24 cellular contexts compared by ENCODE assay signal in genomic region chr5:115181757-115182156, GRCh38.
"Had no signal": no experiment of that assay in that cellular context is flagged by ENCODE, and none has a peak within 500 bp of the region (broad histone marks: within the 10 kb centered on the region; RNA-seq: fewer than 3 reads in every experiment).

No MANE protein-coding gene starts in this region.

- H3K4me3 Mint-ChIP-seq: dendritic cell treated with granulocyte-macrophage colony-stimulating factor and Interleukin-4, amounts not matched to agents 40 ng/mL and 50 ng/mL, for 4 days; natural killer cell treated with Interleukin-12 subunit alpha and Interleukin-12 subunit beta and Interleukin-15 and Interleukin-18, amount 100 ng/mL, for 72 hours; stimulated activated memory B cell treated with anti-CD40 and anti-IgM and Interleukin-4, amounts not matched to agents 10 μg/mL and 1 μg/mL and 100 μg/mL, for 72 hours had no signal

- H3K27ac ChIP-seq: colonic mucosa, esophagus squamous epithelium, lower lobe of right lung, ovary, psoas muscle, sigmoid colon, testis, tibial artery, upper lobe of left lung had no signal

- H3K9me3 Mint-ChIP-seq: dendritic cell treated with granulocyte-macrophage colony-stimulating factor and Interleukin-4, amounts not matched to agents 40 ng/mL and 50 ng/mL, for 4 days; natural killer cell treated with Interleukin-12 subunit alpha and Interleukin-12 subunit beta and Interleukin-15 and Interleukin-18, amount 100 ng/mL, for 72 hours had no signal

- H3K36me3 Mint-ChIP-seq: stimulated activated memory B cell treated with anti-CD40 and anti-IgM and Interleukin-4, amounts not matched to agents 10 μg/mL and 1 μg/mL and 100 μg/mL, for 72 hours had no signal

- ATAC-seq: left ventricle myocardium superior; lower lobe of right lung; natural killer cell treated with Interleukin-12 subunit alpha and Interleukin-12 subunit beta and Interleukin-15 and Interleukin-18, amount 100 ng/mL, for 72 hours; psoas muscle; right cardiac atrium; stimulated activated memory B cell treated with anti-CD40 and anti-IgM and Interleukin-4, amounts not matched to agents 10 μg/mL and 1 μg/mL and 100 μg/mL, for 72 hours; stimulated activated naive CD8-positive, alpha-beta T cell treated with anti-CD3 and anti-CD28 coated beads, Interleukin-15, Interleukin-2, amounts not matched to agents 100 U/mL and 50 U/mL, for 24 hours had no signal

- DNase-seq: colonic mucosa; effector CD8-positive, alpha-beta T cell; erythroblast; esophagus squamous epithelium; foreskin melanocyte; hypothalamus; left ventricle myocardium superior; lower lobe of right lung; occipital lobe; ovary; posterior cingulate gyrus; psoas muscle; right cardiac atrium; sigmoid colon; stimulated activated CD4-positive, alpha-beta T cell treated with anti-CD3 and anti-CD28 coated beads, Interleukin-2, amount 100 ng/mL, for 24 hours; stimulated activated CD4-positive, alpha-beta T cell treated with anti-CD3 and anti-CD28 coated beads, Interleukin-4, amount 100 ng/mL, for 4 hours; stimulated activated naive CD8-positive, alpha-beta T cell treated with anti-CD3 and anti-CD28 coated beads, Interleukin-15, Interleukin-2, amounts not matched to agents 100 U/mL and 50 U/mL, for 24 hours; substantia nigra; testis; tibial artery; upper lobe of left lung had no signal

- H3K27ac Mint-ChIP-seq: dendritic cell treated with granulocyte-macrophage colony-stimulating factor and Interleukin-4, amounts not matched to agents 40 ng/mL and 50 ng/mL, for 4 days; natural killer cell treated with Interleukin-12 subunit alpha and Interleukin-12 subunit beta and Interleukin-15 and Interleukin-18, amount 100 ng/mL, for 72 hours; stimulated activated memory B cell treated with anti-CD40 and anti-IgM and Interleukin-4, amounts not matched to agents 10 μg/mL and 1 μg/mL and 100 μg/mL, for 72 hours had no signal
